ENCODE assay signal across 8 cellular contexts in genomic region chr1:198932351-198932991, GRCh38.
DNase-seq lines count a peak whose midpoint lies in the region; ATAC-seq, FAIRE-seq and TF ChIP-seq lines count a peak whose summit lies in the region.
"Had no signal": no experiment of that assay in that cellular context is flagged by ENCODE, and none has a peak within 500 bp of the region (broad histone marks: within the 10 kb centered on the region; RNA-seq: fewer than 3 reads in every experiment).

No MANE protein-coding gene starts in this region.

- peaks cover 17% of the 10 kb centered on the region for H3K4me1 Mint-ChIP-seq in central memory CD8-positive, alpha-beta T cell

- no peaks in the 10 kb centered on the region for H3K9me3 Mint-ChIP-seq in central memory CD8-positive, alpha-beta T cell

- H3K9me3 ChIP-seq in neuron (ENCODE audit: low read length) = no peaks in the 10 kb centered on the region

- H3K36me3 ChIP-seq in neuron (ENCODE audit: insufficient read depth, low read length) = no peaks in the 10 kb centered on the region

- no peak for ATAC-seq in central memory CD8-positive, alpha-beta T cell (replicated peaks; ENCODE audit: extremely low read depth, poor library complexity, severe bottlenecking)
- no peak for ATAC-seq in HG03196 (IDR thresholded peaks at IDR 0.05; ENCODE audit: unreplicated experiment)

- peaks cover 2% of the 10 kb centered on the region for H3K36me3 Mint-ChIP-seq in central memory CD8-positive, alpha-beta T cell (ENCODE audit: insufficient read depth)

- H3K4me3 ChIP-seq in GM12875 (ENCODE audit: low read depth, low read length) = peak overlapping the region; percentile 15
- peak overlapping the region; percentile 6 for H3K4me3 ChIP-seq in neuron (ENCODE audit: low read length)

- TF ChIP-seq POLR2A in GM12891 (IDR thresholded peaks at IDR 0.05; ENCODE audit: low read depth, low read length) = no peak

- peaks cover 43% of the 10 kb centered on the region for H3K4me1 ChIP-seq in neuron (ENCODE audit: insufficient read depth, low read length)

- no peak overlapping the region for H2AFZ ChIP-seq in neuron (ENCODE audit: low read depth, low read length)

- no peaks in the 10 kb centered on the region for H3K27me3 ChIP-seq in neuron (ENCODE audit: insufficient read depth, low read length)

- DNase-seq in NCI-H446 treated with DMSO at 0.1 percent for 48 hours (lab: John Stamatoyannopoulos, UW) (peak; percentile 66), GM12891 (ENCODE audit: insufficient read length, low spot score) (no peak), Kasumi-1 (lab: John Stamatoyannopoulos, UW) (no peak)
- DNase-seq in central memory CD8-positive, alpha-beta T cell (ENCODE audit: low spot score in 2 of 2) = no peak
- DNase-seq: H7 had no signal

- H3K27me3 Mint-ChIP-seq in central memory CD8-positive, alpha-beta T cell = no peaks in the 10 kb centered on the region

- TF ChIP-seq CTCF in GM12875 (IDR thresholded peaks at IDR 0.05; ENCODE audit: borderline replicate concordance, insufficient read depth, low read depth, low read length) = no peak

- H3K27ac Mint-ChIP-seq in central memory CD8-positive, alpha-beta T cell (ENCODE audit: low read depth) = no peak overlapping the region

- FAIRE-seq in GM12891 (lab: Jason Lieb, UNC) = no peak

- H3K4me3 Mint-ChIP-seq in central memory CD8-positive, alpha-beta T cell = peak overlapping the region; percentile 29

TF ChIP-seq in GM12891, 5 proteins besides CTCF, POLR2A, EP300 and RAD21:
- TF ChIP-seq TAF1 (IDR thresholded peaks at IDR 0.05; ENCODE audit: low read depth, low read length) = no peak
- no peak for TF ChIP-seq POLR2AphosphoS5 (IDR thresholded peaks at IDR 0.05; ENCODE audit: low read depth, low read length)
- TF ChIP-seq PAX5 (IDR thresholded peaks at IDR 0.05; ENCODE audit: insufficient read depth, low read length, severe bottlenecking) = no peak
- TF ChIP-seq POU2F2 (IDR thresholded peaks at IDR 0.05; ENCODE audit: low read depth, low read length) = no peak
- no peak for TF ChIP-seq SPI1 (IDR thresholded peaks at IDR 0.05; ENCODE audit: low read depth, low read length)
TF ChIP-seq in GM12891: peak in this region for 0.
